Comparison of ENCODE assay signal across 1 cellular context in genomic region chr3:184241447-184242296, GRCh38.
A peak's percentile ranks its signal among the peaks of the same experiment; 100 is the strongest.
TF ChIP-seq lines count a peak whose summit lies in the region.

No MANE protein-coding gene starts in this region.

TF ChIP-seq in HepG2, 621 proteins besides CTCF, POLR2A, EP300 and RAD21 (continued from another document and continues in another):
- no peak; the same call in 1 of the 2 replicates for TF ChIP-seq ZXDC (CRISPR knock-in tag; IDR thresholded peaks at IDR 0.05)
- TF ChIP-seq NR3C1 (CRISPR knock-in tag; IDR thresholded peaks at IDR 0.05), result no peak
- no peak for TF ChIP-seq ZNF720 (CRISPR knock-in tag; IDR thresholded peaks at IDR 0.05)
- TF ChIP-seq DPF2 (CRISPR knock-in tag; IDR thresholded peaks at IDR 0.05; ENCODE audit: borderline replicate concordance, low read depth), result peak; percentile 64; the same call in 1 of the 2 replicates
- no peak for TF ChIP-seq KIAA2018 (CRISPR knock-in tag; IDR thresholded peaks at IDR 0.05; ENCODE audit: borderline replicate concordance)
- no peak; the same call in 1 of the 2 replicates for TF ChIP-seq AHR (CRISPR knock-in tag; IDR thresholded peaks at IDR 0.05)
- no peak for TF ChIP-seq SRSF1 (optimal IDR thresholded peaks at IDR 0.05; ENCODE audit: low read depth, low read length)
- TF ChIP-seq CREM (IDR thresholded peaks at IDR 0.05), result no peak
- TF ChIP-seq CREM (CRISPR knock-in tag; IDR thresholded peaks at IDR 0.05), result no peak
- peak; percentile 92 for TF ChIP-seq NR2F2 (IDR thresholded peaks at IDR 0.05; ENCODE audit: borderline replicate concordance, low read depth)
- TF ChIP-seq ZSCAN21 (CRISPR knock-in tag; IDR thresholded peaks at IDR 0.05; ENCODE audit: borderline replicate concordance), result peak; percentile 92
- TF ChIP-seq ZKSCAN5 (CRISPR knock-in tag; IDR thresholded peaks at IDR 0.05), result no peak
- TF ChIP-seq NFYB (CRISPR knock-in tag; IDR thresholded peaks at IDR 0.05), result no peak
- TF ChIP-seq SOX6 (IDR thresholded peaks at IDR 0.05), result no peak
- peak; percentile 88 for TF ChIP-seq SOX6 (CRISPR knock-in tag; IDR thresholded peaks at IDR 0.05)
- no peak for TF ChIP-seq SP5 (CRISPR knock-in tag; IDR thresholded peaks at IDR 0.05; ENCODE audit: borderline replicate concordance, low read depth)
- TF ChIP-seq RAD51 (IDR thresholded peaks at IDR 0.05; ENCODE audit: borderline replicate concordance), result no peak
- TF ChIP-seq MXI1 (IDR thresholded peaks at IDR 0.05; ENCODE audit: borderline replicate concordance, low read depth, low read length), result peak; percentile 86; the same call in 1 of the 3 replicates
- peak; percentile 83; the same call in 1 of the 2 replicates for TF ChIP-seq HMG20A (CRISPR knock-in tag; IDR thresholded peaks at IDR 0.05; ENCODE audit: borderline replicate concordance)
- peak; percentile 92; the same call in 1 of the 2 replicates for TF ChIP-seq PHF21A (CRISPR knock-in tag; IDR thresholded peaks at IDR 0.05)
- TF ChIP-seq ZBTB3 (CRISPR knock-in tag; IDR thresholded peaks at IDR 0.05; ENCODE audit: borderline replicate concordance, low read depth), result peak; percentile 72; the same call in 1 of the 2 replicates
- TF ChIP-seq HOXA5 (CRISPR knock-in tag; IDR thresholded peaks at IDR 0.05), result peak; percentile 93
- peak; percentile 80 for TF ChIP-seq ARNTL (CRISPR knock-in tag; IDR thresholded peaks at IDR 0.05)
- TF ChIP-seq FOXJ3 (CRISPR knock-in tag; IDR thresholded peaks at IDR 0.05; ENCODE audit: borderline replicate concordance), result peak; percentile 81; the same call in 1 of the 2 replicates
- TF ChIP-seq JDP2 (CRISPR knock-in tag; IDR thresholded peaks at IDR 0.05; ENCODE audit: borderline replicate concordance), result no peak
- TF ChIP-seq ZMYM4 (CRISPR knock-in tag; IDR thresholded peaks at IDR 0.05), result peak; percentile 86
- TF ChIP-seq SAP130 (CRISPR knock-in tag; IDR thresholded peaks at IDR 0.05; ENCODE audit: low read depth), result peak; percentile 92
- TF ChIP-seq TIGD3 (CRISPR knock-in tag; IDR thresholded peaks at IDR 0.05; ENCODE audit: borderline replicate concordance), result no peak
- TF ChIP-seq NONO (IDR thresholded peaks at IDR 0.05), result no peak
- peak; percentile 98 for TF ChIP-seq NONO (CRISPR knock-in tag; conservative IDR thresholded peaks at IDR 0.05)
- TF ChIP-seq HOMEZ (CRISPR knock-in tag; IDR thresholded peaks at IDR 0.05; ENCODE audit: low read depth), result peak; percentile 59; the same call in 1 of the 2 replicates
- TF ChIP-seq RBAK (CRISPR knock-in tag; IDR thresholded peaks at IDR 0.05), result peak; percentile 92
- peak; percentile 60; the same call in 1 of the 2 replicates for TF ChIP-seq PHF20 (CRISPR knock-in tag; IDR thresholded peaks at IDR 0.05)
- TF ChIP-seq ATF4 (CRISPR knock-in tag; IDR thresholded peaks at IDR 0.05), result peak in 1 of 2 experiments; percentile 64; a peak in 1 of 4 replicates
- no peak for TF ChIP-seq IKZF1 (IDR thresholded peaks at IDR 0.05)
- TF ChIP-seq KLF9 (CRISPR knock-in tag; IDR thresholded peaks at IDR 0.05; ENCODE audit: low read depth), result 0 out of 2 replicates have a peak, but pooled peaks have one; percentile 50
- peak; percentile 55; the same call in 1 of the 2 replicates for TF ChIP-seq RFXANK (CRISPR knock-in tag; IDR thresholded peaks at IDR 0.05)
- TF ChIP-seq ZNF639 (CRISPR knock-in tag; conservative IDR thresholded peaks at IDR 0.05), result no peak; the same call in 1 of the 2 replicates
- TF ChIP-seq TARDBP (CRISPR knock-in tag; IDR thresholded peaks at IDR 0.05), result peak; percentile 94
- TF ChIP-seq CSRNP1 (CRISPR knock-in tag; IDR thresholded peaks at IDR 0.05), result peak; percentile 91; the same call in 1 of the 2 replicates
- peak; percentile 88 for TF ChIP-seq PAXIP1 (CRISPR knock-in tag; conservative IDR thresholded peaks at IDR 0.05)
